20 cellular contexts compared by ENCODE assay signal in the genomic region with DNA sequence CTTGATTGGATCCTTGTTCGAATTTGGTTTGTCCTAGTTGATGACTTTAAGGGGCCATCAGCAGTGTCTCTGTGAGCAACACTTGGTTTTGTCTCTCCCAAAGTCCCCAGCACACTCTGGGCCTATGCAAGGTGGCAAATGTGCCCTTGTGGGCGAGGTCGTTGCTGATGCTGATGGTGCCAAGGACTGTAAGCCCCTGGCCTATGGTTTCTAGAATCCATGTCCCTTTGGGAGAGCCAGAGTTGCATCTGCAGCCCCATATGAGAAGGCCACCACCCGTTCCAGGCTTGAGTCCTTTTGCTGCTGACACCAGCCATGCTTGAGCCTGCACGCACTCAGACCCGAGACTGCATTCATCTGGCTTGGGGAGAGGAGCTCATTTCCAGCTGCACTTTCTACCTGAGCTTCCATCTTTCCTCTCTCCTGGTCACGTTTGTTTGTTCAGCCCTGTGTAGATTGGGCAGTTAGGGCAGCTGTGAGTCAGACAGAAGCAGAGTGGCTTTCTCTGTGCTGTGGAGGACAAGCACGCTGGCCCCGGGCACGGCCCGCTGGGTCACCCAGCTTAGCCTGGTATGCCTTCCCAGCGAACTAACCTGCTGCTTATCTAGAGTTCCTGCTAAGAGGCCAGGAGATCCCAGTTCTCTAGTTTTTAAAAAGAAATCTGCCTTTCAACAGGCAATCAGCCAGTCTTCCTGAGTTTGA. TPM values are rescaled to one million over a fixed set of nuclear protein-coding genes. Genes with fewer than 3 reads are reported as not detected.
DNase-seq lines count a peak whose midpoint lies in the region; ATAC-seq, FAIRE-seq and TF ChIP-seq lines count a peak whose summit lies in the region.
"Had no signal": no experiment of that assay in that cellular context is flagged by ENCODE, and none has a peak within 500 bp of the region (broad histone marks: within the 10 kb centered on the region; RNA-seq: fewer than 3 reads in every experiment).

No MANE protein-coding gene starts in this region.

- H3K79me2 ChIP-seq in HepG2 (ENCODE audit: insufficient read depth, low read length) (no peaks in the 10 kb centered on the region), MM.1S (ENCODE audit: low read length) (no peaks in the 10 kb centered on the region)

- in situ Hi-C loops in HepG2 (cut with HindIII; ENCODE audit: extremely low pct_ligation_motif_present, low pct_unique_long_range_greater_than_20kb): no loop called here

- H3K9me3 ChIP-seq in HepG2 (ENCODE audit: low read length): no peaks in the 10 kb centered on the region
- no peaks in the 10 kb centered on the region for H3K9me3 ChIP-seq in MM.1S (replicated peaks; ENCODE audit: insufficient read depth, low read length)

- POLR2A ChIA-PET in HepG2 (lab: Yijun Ruan, JAX): no interaction called here

- H3K9ac ChIP-seq in HepG2 (ENCODE audit: insufficient read depth, low read depth, low read length) (no peak overlapping the region), MM.1S (ENCODE audit: low read length) (no peak overlapping the region)
- H3K9ac ChIP-seq: BLaER1 treated with 17β-estradiol and CSF1 and Interleukin-3, amounts not matched to agents 10 nM and 100 nM had no signal

- no peak for TF ChIP-seq POLR2A in HepG2 (IDR thresholded peaks at IDR 0.05; ENCODE audit: insufficient read depth in 1 of 2, low read depth in 2 of 2, low read length in 2 of 2)

- TF ChIP-seq CTCF in HepG2 (CRISPR knock-in tag; IDR thresholded peaks at IDR 0.05) (no peak), MM.1S (IDR thresholded peaks at IDR 0.05; ENCODE audit: low read length) (no peak)

- DNase-seq in activated effector memory CD4-positive, alpha-beta T cell treated with anti-CD3 and anti-CD28 coated beads, Interleukin-2, amount 50 U/mL, for 16 hours: peak; percentile 48
- DNase-seq in activated effector memory CD4-positive, alpha-beta T cell treated with Interleukin-2 at 50 U/mL for 16 hours: no peak
- DNase-seq in NCI-H774 (lab: John Stamatoyannopoulos, UW) (peak; percentile 86), HepG2 (ENCODE audit: low spot score) (no peak), foreskin melanocyte (no peak), MM.1S (no peak)
- DNase-seq: CD8-positive, alpha-beta memory T cell; DMS79; H7; NCI-H1092 treated with DMSO at 0.1 percent for 48 hours; NCI-H1694 treated with DMSO at 0.1 percent for 48 hours; NCI-H226; NCI-H526; NK-92 treated with Interleukin-12 subunit alpha and Interleukin-12 subunit beta, amount 100 ng/mL, for 24 hours; SW 1271 had no signal

- H2AFZ ChIP-seq in HepG2 (ENCODE audit: low read length) (no peak overlapping the region), MM.1S (ENCODE audit: low read length) (no peak overlapping the region)

- H3K4me2 ChIP-seq in HepG2 (ENCODE audit: low read depth, low read length) (no peak overlapping the region; the same call in 1 of the 2 replicates), MM.1S (ENCODE audit: low read depth, low read length) (no peak overlapping the region)
- H3K4me2 ChIP-seq: BLaER1 treated with 17β-estradiol and CSF1 and Interleukin-3, amounts not matched to agents 10 nM and 100 nM had no signal

- no peak for TF ChIP-seq EP300 in HepG2 (IDR thresholded peaks at IDR 0.05; ENCODE audit: low read depth in 2 of 2, low read length in 2 of 2)
- no peak for TF ChIP-seq EP300 in HepG2 (CRISPR knock-in tag; IDR thresholded peaks at IDR 0.05; ENCODE audit: borderline replicate concordance)

- H3K27ac ChIP-seq in HepG2 (ENCODE audit: extremely low read length, insufficient read depth, low read length) (no peak overlapping the region), MM.1S (ENCODE audit: low read length) (no peak overlapping the region)
- H3K27ac ChIP-seq: BLaER1 treated with 17β-estradiol and CSF1 and Interleukin-3, amounts not matched to agents 10 nM and 100 nM; Peyer's patch had no signal

- CTCF ChIA-PET in HepG2 (lab: Yijun Ruan, JAX; ENCODE audit: low intra/inter-chr PET ratio, low total read pairs): no interaction called here

- ATAC-seq in HepG2 (peak; percentile 59), HG02610 (IDR thresholded peaks at IDR 0.05; ENCODE audit: unreplicated experiment) (no peak)

- peaks cover 11% of the 10 kb centered on the region for H3K4me1 ChIP-seq in HepG2 (ENCODE audit: insufficient read depth, low read length)
- no peaks in the 10 kb centered on the region for H3K4me1 ChIP-seq in MM.1S (ENCODE audit: low read length)
- H3K4me1 ChIP-seq: BLaER1 treated with 17β-estradiol and CSF1 and Interleukin-3, amounts not matched to agents 10 nM and 100 nM; Peyer's patch had no signal

- H4K20me1 ChIP-seq in HepG2 (ENCODE audit: insufficient read depth, low read length): no peaks in the 10 kb centered on the region
- H4K20me1 ChIP-seq in MM.1S (ENCODE audit: insufficient read depth, low read length): no peaks in the 10 kb centered on the region
- H4K20me1 ChIP-seq: BLaER1 treated with 17β-estradiol and CSF1 and Interleukin-3, amounts not matched to agents 10 nM and 100 nM had no signal

- no peaks in the 10 kb centered on the region for H3F3A ChIP-seq in MM.1S (ENCODE audit: insufficient read depth, low read length)

- H3K36me3 ChIP-seq in HepG2 (replicated peaks in 1 of 2; ENCODE audit: control insufficient read depth in 1 of 2, insufficient read depth in 2 of 2, low read length in 2 of 2) (no peaks in the 10 kb centered on the region), MM.1S (replicated peaks; ENCODE audit: insufficient read depth, low read length) (no peaks in the 10 kb centered on the region)
- H3K36me3 ChIP-seq: BLaER1 treated with 17β-estradiol and CSF1 and Interleukin-3, amounts not matched to agents 10 nM and 100 nM; Peyer's patch had no signal

- no peak for TF ChIP-seq RAD21 in HepG2 (CRISPR knock-in tag; IDR thresholded peaks at IDR 0.05)

- no TSS peak for BruUV-seq in HepG2 (replicated peaks; lab: Mats Ljungman, UMichigan)

- WGBS in HepG2 (ENCODE audit: low lambda C conversion rate): 9% methylated on average over 12 of the region's 12 CpGs

- H3K27me3 ChIP-seq in HepG2 (ENCODE audit: control insufficient read depth in 1 of 2, insufficient read depth in 2 of 2, low read length in 2 of 2): peaks cover 0 to 10% of the 10 kb centered on the region in 2 experiments; a peak in 2 of 5 replicates
- H3K27me3 ChIP-seq in MM.1S (replicated peaks; ENCODE audit: insufficient read depth, low read length): peaks cover 78% of the 10 kb centered on the region
- H3K27me3 ChIP-seq: BLaER1 treated with 17β-estradiol and CSF1 and Interleukin-3, amounts not matched to agents 10 nM and 100 nM; Peyer's patch had no signal

- no peaks in the 10 kb centered on the region for H3K9me2 ChIP-seq in MM.1S (replicated peaks; ENCODE audit: insufficient read depth, low read length)

- FAIRE-seq in HepG2 (lab: Jason Lieb, UNC): no peak
- FAIRE-seq: HTR-8/SVneo had no signal

- intact Hi-C loops in HepG2 (cut with micrococcal nuclease; ENCODE audit: unreplicated experiment): no loop called here

- H3K4me3 ChIP-seq in HepG2 (replicated peaks in 1 of 3; ENCODE audit: insufficient read depth in 1 of 3, low read depth in 2 of 3, low read length in 3 of 3): no peak overlapping the region
- no peak overlapping the region for H3K4me3 ChIP-seq in MM.1S (ENCODE audit: low read length)
- H3K4me3 ChIP-seq: BLaER1 treated with 17β-estradiol and CSF1 and Interleukin-3, amounts not matched to agents 10 nM and 100 nM; Peyer's patch had no signal

TF ChIP-seq in HepG2, 621 proteins besides CTCF, POLR2A, EP300 and RAD21 (continues in another document):
- no peak for TF ChIP-seq ISX (CRISPR knock-in tag; conservative IDR thresholded peaks at IDR 0.05)
- no peak for TF ChIP-seq TOE1 (CRISPR knock-in tag; IDR thresholded peaks at IDR 0.05)
- TF ChIP-seq RFX5 (IDR thresholded peaks at IDR 0.05; ENCODE audit: low read depth, low read length): no peak

RNA-seq across cellular contexts. Expression of a gene that starts 52.1 kb away (rescaled TPM):
- total RNA-seq in HepG2 (2016; rRNA removed; fragmentation: Illumina TruSeq; extraction: Trizol): 3.5 and 11.9 TPM in 2 replicates
- 2.8 and 3.1 TPM in 2 replicates for total RNA-seq in HepG2 (2016; cell fraction: cytosol; rRNA removed; fragmentation: Illumina TruSeq; extraction: Trizol; ENCODE audit: low read depth)
- total RNA-seq in HepG2 (2016; cell fraction: insoluble cytoplasmic fraction; rRNA removed; fragmentation: Illumina TruSeq; extraction: Trizol): 3.2 and 11.8 TPM in 2 replicates
- 5.6 and 6.3 TPM in 2 replicates for total RNA-seq in HepG2 (2016; cell fraction: membrane; rRNA removed; fragmentation: Illumina TruSeq; extraction: Trizol)
- total RNA-seq in HepG2 (2016; cell fraction: nucleus; rRNA removed; fragmentation: Illumina TruSeq; extraction: Trizol): 17.4 and 18.5 TPM in 2 replicates
- 28.8 and 45.4 TPM in 2 replicates for polyA plus RNA-seq in HepG2 (2011; rRNA removed)
- 14.7 and 16.4 TPM in 2 replicates for polyA plus RNA-seq in HepG2 (2011; cell fraction: cytosol; rRNA removed)
- 91.0 and 108 TPM in 2 replicates for polyA plus RNA-seq in HepG2 (2011; cell fraction: nucleus; rRNA removed)
- polyA plus RNA-seq in HepG2 (2012): 30.0 and 40.7 TPM in 2 replicates
- polyA plus RNA-seq in HepG2 (2016; cell fraction: cytosol; fragmentation: Illumina TruSeq; extraction: Trizol; ENCODE audit: low read depth): 2.0 and 2.5 TPM in 2 replicates
- 5.0 and 5.6 TPM in 2 replicates for polyA plus RNA-seq in HepG2 (2016; cell fraction: insoluble cytoplasmic fraction; fragmentation: Illumina TruSeq; extraction: Trizol; ENCODE audit: low read depth)
- 5.1 and 5.2 TPM in 2 replicates for polyA plus RNA-seq in HepG2 (2016; cell fraction: membrane; fragmentation: Illumina TruSeq; extraction: Trizol; ENCODE audit: low read depth)
- 40.8 and 46.3 TPM in 2 replicates for polyA plus RNA-seq in HepG2 (2016; cell fraction: nucleus; fragmentation: Illumina TruSeq; extraction: Trizol; ENCODE audit: insufficient read depth, low read depth)
- polyA minus RNA-seq in HepG2 (2011; rRNA and poly(A)+ RNA removed; ENCODE audit: low replicate concordance): 1.5 and 20.2 TPM in 2 replicates
- 6.9 and 10.3 TPM in 2 replicates for polyA minus RNA-seq in HepG2 (2011; cell fraction: cytosol; rRNA and poly(A)+ RNA removed)
- polyA minus RNA-seq in HepG2 (2011; cell fraction: nucleus; rRNA and poly(A)+ RNA removed): 28.3 and 40.9 TPM in 2 replicates
- total RNA-seq: LHCN-M2 had no signal
- polyA plus RNA-seq: CD8-positive, alpha-beta memory T cell had no signal

Comparison
In these comparisons a context has a peak if more than half of its experiments do, and no peak if none do; other contexts are left out.
1. DNase-seq: peak in activated effector memory CD4-positive, alpha-beta T cell treated with anti-CD3 and anti-CD28 coated beads, Interleukin-2, amount 50 U/mL, for 16 hours (single experiment) and NCI-H774 (single experiment); none in activated effector memory CD4-positive, alpha-beta T cell treated with Interleukin-2 at 50 U/mL for 16 hours (single experiment), HepG2 (single experiment), foreskin melanocyte (single experiment) and MM.1S (single experiment).